ENCODE assay signal across 23 cellular contexts in the genomic region with DNA sequence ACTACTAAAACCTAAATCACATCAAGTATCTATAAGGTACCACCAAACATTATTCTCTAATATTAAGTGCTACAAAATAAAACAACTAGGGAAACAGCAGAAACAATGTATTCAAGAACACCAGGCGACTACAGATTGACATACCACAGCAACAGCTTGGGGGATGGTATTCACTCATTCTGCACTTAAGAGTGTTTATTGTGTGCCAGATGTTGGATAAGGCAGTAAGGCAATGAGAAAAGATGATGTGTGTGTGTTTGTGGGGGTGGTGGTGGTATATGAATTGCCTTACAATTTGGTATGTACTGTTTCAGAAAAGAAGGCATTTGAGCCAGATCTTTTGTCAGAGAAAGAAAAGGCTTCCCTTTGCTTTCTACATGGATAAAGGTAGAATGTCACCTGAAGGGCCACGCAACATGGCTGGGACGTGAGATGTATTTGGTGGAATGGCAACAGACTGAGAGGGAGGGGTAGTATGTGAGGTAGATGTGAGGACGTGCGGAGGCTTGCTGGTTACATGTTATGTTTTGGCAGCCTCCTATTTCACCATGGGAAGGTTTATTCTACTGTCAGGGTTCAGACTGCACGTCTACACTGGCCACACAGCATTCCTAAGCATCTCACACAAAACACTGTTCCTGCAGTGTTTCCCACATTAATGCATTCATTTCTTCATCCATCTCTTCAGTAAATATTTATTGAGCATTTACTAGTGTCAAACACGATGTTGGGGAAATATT.
DNase-seq lines count a peak whose midpoint lies in the region; ATAC-seq and TF ChIP-seq lines count a peak whose summit lies in the region.
"Had no signal": no experiment of that assay in that cellular context is flagged by ENCODE, and none has a peak within 500 bp of the region (broad histone marks: within the 10 kb centered on the region; RNA-seq: fewer than 3 reads in every experiment).

No MANE protein-coding gene starts in this region.

- TF ChIP-seq CTCF in AG10803 (conservative IDR thresholded peaks at IDR 0.05; ENCODE audit: low read length) (no peak), GM23338 (conservative IDR thresholded peaks at IDR 0.05; ENCODE audit: low read depth in 2 of 2) (no peak), endodermal cell (conservative IDR thresholded peaks at IDR 0.05) (no peak)
- no peak for TF ChIP-seq CTCF in activated CD8-positive, alpha-beta T cell treated with anti-CD3 and anti-CD28 coated beads for 36 hours (IDR thresholded peaks at IDR 0.05)

- H4K20me1 ChIP-seq in GM23338 (replicated peaks; ENCODE audit: insufficient read depth), result no peaks in the 10 kb centered on the region

- H3K4me3 Mint-ChIP-seq in GM23338 (no peak overlapping the region), endodermal cell (no peak overlapping the region)
- no peak overlapping the region for H3K4me3 Mint-ChIP-seq in activated CD8-positive, alpha-beta T cell treated with anti-CD3 and anti-CD28 coated beads for 36 hours
- peak overlapping the region in 5 of 10 donors; percentile 6 to 70 (median 39) for H3K4me3 Mint-ChIP-seq in naive thymus-derived CD4-positive, alpha-beta T cell
- H3K4me3 Mint-ChIP-seq: activated naive CD8-positive, alpha-beta T cell treated with anti-CD3 and anti-CD28 coated beads for 36 hours; mesothelial cell of epicardium; naive B cell had no signal

- H3K27ac ChIP-seq in GM23338 (ENCODE audit: low read depth) (no peak overlapping the region), endodermal cell (ENCODE audit: low read depth, low read length) (no peak overlapping the region)
- peak overlapping the region; percentile 27 for H3K27ac ChIP-seq in naive thymus-derived CD4-positive, alpha-beta T cell (ENCODE audit: low read depth, low read length)
- H3K27ac ChIP-seq: dorsolateral prefrontal cortex, ovary, SJCRH30, spleen, tibial nerve had no signal

- intact Hi-C loops in activated CD8-positive, alpha-beta T cell treated with anti-CD3 and anti-CD28 coated beads for 36 hours (cut with micrococcal nuclease), result loop anchor here (2.0 kb wide), 1 partner anchor 299 kb away; no protein-coding TSS in a partner anchor
- intact Hi-C loops in naive thymus-derived CD4-positive, alpha-beta T cell (cut with micrococcal nuclease), result loop anchor here (2.0 kb wide), 3 partner anchors 15 to 361 kb away; no protein-coding TSS in a partner anchor

- H3K27me3 ChIP-seq in GM23338 (ENCODE audit: insufficient read depth) (no peaks in the 10 kb centered on the region), endodermal cell (ENCODE audit: control insufficient read depth, insufficient read depth, low read length, poor library complexity, severe bottlenecking) (no peaks in the 10 kb centered on the region)
- no peaks in the 10 kb centered on the region for H3K27me3 ChIP-seq in naive thymus-derived CD4-positive, alpha-beta T cell (ENCODE audit: control insufficient read depth in 2 of 2, insufficient read depth in 2 of 2, low read length in 2 of 2)
- H3K27me3 ChIP-seq: dorsolateral prefrontal cortex, ovary, SJCRH30, spleen, tibial nerve had no signal

- no peaks in the 10 kb centered on the region for H3K9me2 ChIP-seq in GM23338 (ENCODE audit: insufficient read depth)

- H2AFZ ChIP-seq in GM23338, result no peak overlapping the region

- H3K9me3 Mint-ChIP-seq in GM23338 (no peaks in the 10 kb centered on the region; the same call in 2 of the 3 replicates), endodermal cell (no peaks in the 10 kb centered on the region)
- no peaks in the 10 kb centered on the region for H3K9me3 Mint-ChIP-seq in activated CD8-positive, alpha-beta T cell treated with anti-CD3 and anti-CD28 coated beads for 36 hours
- no peaks in the 10 kb centered on the region for H3K9me3 Mint-ChIP-seq in naive thymus-derived CD4-positive, alpha-beta T cell
- H3K9me3 Mint-ChIP-seq: activated naive CD8-positive, alpha-beta T cell treated with anti-CD3 and anti-CD28 coated beads for 36 hours; mesothelial cell of epicardium; naive B cell had no signal

- no peak for ATAC-seq in GM23338
- no peak for ATAC-seq in activated CD8-positive, alpha-beta T cell treated with anti-CD3 and anti-CD28 coated beads for 36 hours
- no peak for ATAC-seq in naive thymus-derived CD4-positive, alpha-beta T cell
- ATAC-seq: activated CD4-positive, CD25-positive, alpha-beta regulatory T cell treated with anti-CD3 and anti-CD28 coated beads, Interleukin-2, amount 50 U/mL, for 24 hours had no signal

- H3K36me3 ChIP-seq in GM23338 (ENCODE audit: insufficient read depth) (no peaks in the 10 kb centered on the region), endodermal cell (ENCODE audit: control insufficient read depth, insufficient read depth, low read length) (no peaks in the 10 kb centered on the region)
- H3K36me3 ChIP-seq in naive thymus-derived CD4-positive, alpha-beta T cell (ENCODE audit: control insufficient read depth in 2 of 3, insufficient read depth in 3 of 3, low read length in 3 of 3), result no peaks in the 10 kb centered on the region
- H3K36me3 ChIP-seq: ovary, SJCRH30, spleen, tibial nerve had no signal

- DNase-seq in AG10803 (ENCODE audit: low read depth), result peak; percentile 31
- DNase-seq in GM23338 (ENCODE audit: low spot score), result no peak
- DNase-seq in activated CD8-positive, alpha-beta T cell treated with anti-CD3 and anti-CD28 coated beads for 36 hours, result no peak
- DNase-seq in naive thymus-derived CD4-positive, alpha-beta T cell, result no peak
- DNase-seq in endodermal cell, result no peak
- no peak for DNase-seq in AG08395 (ENCODE audit: low spot score)
- no peak for DNase-seq in activated CD4-positive, alpha-beta T cell treated with anti-CD3 and anti-CD28 coated beads for 48 hours
- DNase-seq: activated naive CD8-positive, alpha-beta T cell treated with anti-CD3 and anti-CD28 coated beads for 36 hours; activated T-cell treated with anti-CD3 and anti-CD28 coated beads for 4 hours; C1 segment of cervical spinal cord; dorsolateral prefrontal cortex; islet precursor cell; naive B cell; NCI-H1105 treated with DMSO at 0.1 percent for 48 hours; NCI-H2029; NCI-H2227 treated with DMSO at 0.1 percent for 48 hours; NCI-H748 treated with DMSO at 0.1 percent for 48 hours; ovary; SJCRH30; spleen had no signal

- no peak overlapping the region for H3K4me2 ChIP-seq in GM23338

- H3K4me3 ChIP-seq in AG10803 (ENCODE audit: low read length), result no peak overlapping the region
- no peak overlapping the region for H3K4me3 ChIP-seq in GM23338
- H3K4me3 ChIP-seq in naive thymus-derived CD4-positive, alpha-beta T cell (ENCODE audit: low read length), result no peak overlapping the region
- no peak overlapping the region for H3K4me3 ChIP-seq in endodermal cell (ENCODE audit: low read length)
- H3K4me3 ChIP-seq: dorsolateral prefrontal cortex, ovary, SJCRH30, spleen, tibial nerve had no signal

- 93% methylated on average over 6 of the region's 7 CpGs; no CpG with 5 or more reads in 1 of the 2 experiments for WGBS in endodermal cell (ENCODE audit: insufficient coverage in 1 of 2, insufficient read length in 1 of 2), 2 experiments

- no peaks in the 10 kb centered on the region for H3K9me3 ChIP-seq in naive thymus-derived CD4-positive, alpha-beta T cell (ENCODE audit: control insufficient read depth in 2 of 3, low read length in 3 of 3)
- no peaks in the 10 kb centered on the region for H3K9me3 ChIP-seq in endodermal cell (ENCODE audit: control insufficient read depth, low read length)
- H3K9me3 ChIP-seq: ovary, SJCRH30, spleen, tibial nerve had no signal

- H3K4me1 ChIP-seq in GM23338 (ENCODE audit: insufficient read depth) (peaks cover 9% of the 10 kb centered on the region), endodermal cell (ENCODE audit: control insufficient read depth, insufficient read depth, low read length) (peaks cover 6% of the 10 kb centered on the region)
- peaks cover 7 to 33% of the 10 kb centered on the region in 2 donors for H3K4me1 ChIP-seq in naive thymus-derived CD4-positive, alpha-beta T cell (ENCODE audit: control insufficient read depth in 2 of 2, insufficient read depth in 2 of 2, low read length in 2 of 2)
- H3K4me1 ChIP-seq: SJCRH30 had no signal

- H3K9ac ChIP-seq in endodermal cell (ENCODE audit: extremely low read depth, low read length, poor library complexity, severe bottlenecking), result no peak overlapping the region

- CTCF ChIA-PET in activated CD8-positive, alpha-beta T cell treated with anti-CD3 and anti-CD28 coated beads for 36 hours (lab: Charles Lee), result interaction anchor here (1.0 to 2.4 kb wide), 4 partner anchors 79 to 454 kb away, joined by 3 to 11 read pairs (median 4); no protein-coding TSS in a partner anchor
- CTCF ChIA-PET in naive thymus-derived CD4-positive, alpha-beta T cell (lab: Charles Lee), result interaction anchor here (1.0 to 1.5 kb wide), 2 partner anchors 453 kb away, joined by 5 read pairs; no protein-coding TSS in a partner anchor

- H3K4me1 Mint-ChIP-seq in GM23338 (peaks cover 28% of the 10 kb centered on the region), endodermal cell (peaks cover 21% of the 10 kb centered on the region)
- H3K4me1 Mint-ChIP-seq in activated CD8-positive, alpha-beta T cell treated with anti-CD3 and anti-CD28 coated beads for 36 hours (ENCODE audit: low read depth), result peaks cover 41% of the 10 kb centered on the region
- peaks cover 6 to 74% (median 53%) of the 10 kb centered on the region in 7 donors for H3K4me1 Mint-ChIP-seq in naive thymus-derived CD4-positive, alpha-beta T cell

- H3K27ac Mint-ChIP-seq in GM23338, result peak overlapping the region; percentile 2; the same call in 1 of the 2 replicates
- peak overlapping the region; percentile 2 for H3K27ac Mint-ChIP-seq in activated CD8-positive, alpha-beta T cell treated with anti-CD3 and anti-CD28 coated beads for 36 hours
- H3K27ac Mint-ChIP-seq in naive thymus-derived CD4-positive, alpha-beta T cell, result peak overlapping the region in 7 of 9 donors; percentile 77 to 91 (median 84)
- H3K27ac Mint-ChIP-seq in endodermal cell, result no peak overlapping the region
- H3K27ac Mint-ChIP-seq: mesothelial cell of epicardium had no signal

- POLR2A ChIA-PET in activated CD8-positive, alpha-beta T cell treated with anti-CD3 and anti-CD28 coated beads for 36 hours (lab: Charles Lee), result no interaction called here
- POLR2A ChIA-PET in naive thymus-derived CD4-positive, alpha-beta T cell (lab: Charles Lee), result interaction anchor here (0.5 to 1.9 kb wide), 7 partner anchors 23 to 289 kb away, joined by 3 to 6 read pairs (median 3); no protein-coding TSS in a partner anchor

- H3F3A ChIP-seq in GM23338 (replicated peaks; ENCODE audit: low read depth), result no peaks in the 10 kb centered on the region

- no peaks in the 10 kb centered on the region for H3K79me2 ChIP-seq in GM23338 (replicated peaks; ENCODE audit: insufficient read depth)

- H3K36me3 Mint-ChIP-seq in GM23338 (ENCODE audit: low read depth) (no peaks in the 10 kb centered on the region), endodermal cell (ENCODE audit: low read depth) (no peaks in the 10 kb centered on the region)
- no peaks in the 10 kb centered on the region for H3K36me3 Mint-ChIP-seq in activated CD8-positive, alpha-beta T cell treated with anti-CD3 and anti-CD28 coated beads for 36 hours (ENCODE audit: low read depth)
- H3K36me3 Mint-ChIP-seq in naive thymus-derived CD4-positive, alpha-beta T cell, result peaks cover 0 to 3% (median 1%) of the 10 kb centered on the region in 5 donors
- H3K36me3 Mint-ChIP-seq: mesothelial cell of epicardium had no signal

- no peaks in the 10 kb centered on the region for H3K27me3 Mint-ChIP-seq in GM23338 (ENCODE audit: insufficient read depth, low read depth, poor library complexity)
- H3K27me3 Mint-ChIP-seq in activated CD8-positive, alpha-beta T cell treated with anti-CD3 and anti-CD28 coated beads for 36 hours, result no peaks in the 10 kb centered on the region
- no peaks in the 10 kb centered on the region for H3K27me3 Mint-ChIP-seq in naive thymus-derived CD4-positive, alpha-beta T cell
- no peaks in the 10 kb centered on the region for H3K27me3 Mint-ChIP-seq in endodermal cell (ENCODE audit: insufficient read depth)
- H3K27me3 Mint-ChIP-seq: activated naive CD8-positive, alpha-beta T cell treated with anti-CD3 and anti-CD28 coated beads for 36 hours; naive B cell had no signal
